ENCODE assay signal across 17 cellular contexts in genomic region chr4:8601086-8601485, GRCh38. TPM values are rescaled to one million over a fixed set of nuclear protein-coding genes. Genes with fewer than 3 reads are reported as not detected.
DNase-seq lines count a peak whose midpoint lies in the region; ATAC-seq and TF ChIP-seq lines count a peak whose summit lies in the region.
"Had no signal": no experiment of that assay in that cellular context is flagged by ENCODE, and none has a peak within 500 bp of the region (broad histone marks: within the 10 kb centered on the region; RNA-seq: fewer than 3 reads in every experiment).

No MANE protein-coding gene starts in this region.

- peaks cover 0 to 29% (median 3%) of the 10 kb centered on the region in 11 experiments; a peak in 10 of 22 replicates for H3K27me3 ChIP-seq in BLaER1 treated with 17β-estradiol and CSF1 and Interleukin-3, amounts not matched to agents 10 nM and 100 nM
- H3K27me3 ChIP-seq in IMR-90 (ENCODE audit: control insufficient read depth, insufficient read depth, low read length) (no peaks in the 10 kb centered on the region; the same call in 1 of the 2 replicates), lower lobe of right lung (ENCODE audit: low read depth) (no peaks in the 10 kb centered on the region)

- H3K9me3 ChIP-seq in BLaER1 treated with 17β-estradiol and CSF1 and Interleukin-3, amounts not matched to agents 10 nM and 100 nM (replicated peaks in 1 of 11): no peaks in the 10 kb centered on the region
- H3K9me3 ChIP-seq in IMR-90 (ENCODE audit: control insufficient read depth, insufficient read depth, low read length) (no peaks in the 10 kb centered on the region), lower lobe of right lung (no peaks in the 10 kb centered on the region)
- H3K9me3 ChIP-seq: HAP-1 had no signal

- TF ChIP-seq RAD21 in IMR-90 (IDR thresholded peaks at IDR 0.05; ENCODE audit: low read length): no peak

- no peak overlapping the region for H2BK5ac ChIP-seq in IMR-90 (ENCODE audit: low read depth, low read length, poor library complexity, severe bottlenecking)

- peak overlapping the region; percentile 44 for H2AFZ ChIP-seq in IMR-90 (replicated peaks; ENCODE audit: low read length, poor library complexity)
- H2AFZ ChIP-seq: GM23338 had no signal

- no peak for TF ChIP-seq POLR2A in IMR-90 (IDR thresholded peaks at IDR 0.05; ENCODE audit: low read depth, low read length)

- H2BK120ac ChIP-seq in IMR-90 (ENCODE audit: low read depth, low read length): no peak overlapping the region

- no peak overlapping the region for H3K56ac ChIP-seq in IMR-90 (ENCODE audit: extremely low read depth, insufficient read depth, low read length)

- no peak overlapping the region for H3K14ac ChIP-seq in IMR-90 (replicated peaks; ENCODE audit: low read depth, low read length)

- H3K18ac ChIP-seq in IMR-90 (ENCODE audit: low read depth, low read length): no peak overlapping the region

- no TSS peak for BruUV-seq in IMR-90 (replicated peaks; lab: Mats Ljungman, UMichigan)

- no peak overlapping the region for H3K27ac ChIP-seq in BLaER1 treated with 17β-estradiol and CSF1 and Interleukin-3, amounts not matched to agents 10 nM and 100 nM
- no peak overlapping the region for H3K27ac ChIP-seq in IMR-90 (ENCODE audit: insufficient read depth, low read length)
- H3K27ac ChIP-seq in lower lobe of right lung: no peak overlapping the region

- ATAC-seq in IMR-90 (ENCODE audit: low read depth) (no peak), left lobe of liver (peak; percentile 11), lower lobe of right lung (no peak), GM19467 (IDR thresholded peaks at IDR 0.05; ENCODE audit: unreplicated experiment) (no peak), HG03159 (IDR thresholded peaks at IDR 0.05; ENCODE audit: unreplicated experiment) (no peak)
- ATAC-seq: GM12878, GM23338 had no signal

- no peak overlapping the region for H3K4me3 ChIP-seq in BLaER1 treated with 17β-estradiol and CSF1 and Interleukin-3, amounts not matched to agents 10 nM and 100 nM
- H3K4me3 ChIP-seq in IMR-90 (ENCODE audit: insufficient read depth, low read depth, low read length): no peak overlapping the region
- no peak overlapping the region for H3K4me3 ChIP-seq in lower lobe of right lung
- H3K4me3 ChIP-seq: GM12878, GM23338, HAP-1 had no signal

- dilution Hi-C loops in IMR-90 (cut with HindIII; ENCODE audit: low sequenced_read_pairs, unreplicated experiment): no loop called here

- no peak overlapping the region for H3K9ac ChIP-seq in BLaER1 treated with 17β-estradiol and CSF1 and Interleukin-3, amounts not matched to agents 10 nM and 100 nM
- H3K9ac ChIP-seq in IMR-90 (ENCODE audit: low read depth, low read length): no peak overlapping the region

- DNase-seq in IMR-90: no peak
- DNase-seq in left lobe of liver (ENCODE audit: low spot score): no peak
- DNase-seq in lower lobe of right lung: no peak
- DNase-seq: CD4-positive, alpha-beta T cell; CD8-positive, alpha-beta memory T cell; DMS 273 treated with DMSO at 0.1 percent for 48 hours; DMS79; EL; GDM1 had no signal

- TF ChIP-seq CTCF in IMR-90 (conservative IDR thresholded peaks at IDR 0.05; ENCODE audit: low read depth, low read length) (no peak), lower lobe of right lung (IDR thresholded peaks at IDR 0.05) (no peak)

- no peak overlapping the region for H2AK9ac ChIP-seq in IMR-90 (replicated peaks; ENCODE audit: low read depth, low read length, poor library complexity)

- no peak overlapping the region for H4K5ac ChIP-seq in IMR-90 (ENCODE audit: low read depth, low read length)

- no peaks in the 10 kb centered on the region for H3K36me3 ChIP-seq in BLaER1 treated with 17β-estradiol and CSF1 and Interleukin-3, amounts not matched to agents 10 nM and 100 nM
- peaks cover 52% of the 10 kb centered on the region; the same call in 1 of the 2 replicates for H3K36me3 ChIP-seq in IMR-90 (ENCODE audit: control insufficient read depth, insufficient read depth, low read length)
- no peaks in the 10 kb centered on the region for H3K36me3 ChIP-seq in lower lobe of right lung
- H3K36me3 ChIP-seq: HAP-1 had no signal

- 93% methylated on average over 7 of the region's 23 CpGs; no CpG with 5 or more reads in 1 of the 2 experiments for WGBS in IMR-90 (ENCODE audit: extremely low coverage in 2 of 2, insufficient read length in 1 of 2), 2 experiments

- no peaks in the 10 kb centered on the region for H3K79me1 ChIP-seq in IMR-90 (ENCODE audit: low read depth in 1 of 2, low read length in 2 of 2)

- peaks cover 0 to 14% (median 0%) of the 10 kb centered on the region in 11 experiments; a peak in 4 of 22 replicates for H4K20me1 ChIP-seq in BLaER1 treated with 17β-estradiol and CSF1 and Interleukin-3, amounts not matched to agents 10 nM and 100 nM
- H4K20me1 ChIP-seq in IMR-90 (ENCODE audit: insufficient read depth, low read length): no peaks in the 10 kb centered on the region

- H4K91ac ChIP-seq in IMR-90 (ENCODE audit: insufficient read depth, low read depth, low read length): no peak overlapping the region

- H3K4ac ChIP-seq in IMR-90 (ENCODE audit: low read depth, low read length): no peak overlapping the region

- no peaks in the 10 kb centered on the region for H3K9me1 ChIP-seq in IMR-90 (ENCODE audit: insufficient read depth, low read length)

- H2BK15ac ChIP-seq in IMR-90 (ENCODE audit: low read depth, low read length): no peak overlapping the region

- intact Hi-C loops in IMR-90 (cut with micrococcal nuclease) (no loop called here), lower lobe of right lung (cut with DNase I) (no loop called here)

- peak overlapping the region in 9 of 11 experiments; percentile 74 to 94 (median 86); a peak in 18 of 22 replicates for H3K4me2 ChIP-seq in BLaER1 treated with 17β-estradiol and CSF1 and Interleukin-3, amounts not matched to agents 10 nM and 100 nM
- no peak overlapping the region for H3K4me2 ChIP-seq in IMR-90 (ENCODE audit: low read depth, low read length)
- H3K4me2 ChIP-seq: GM23338 had no signal

- POLR2A ChIA-PET in IMR-90 (lab: Charles Lee; ENCODE audit: unreplicated experiment): no interaction called here

- no peak overlapping the region for H3K23ac ChIP-seq in IMR-90 (ENCODE audit: low read depth, low read length)

- peaks cover 43 to 85% (median 71%) of the 10 kb centered on the region in 10 experiments for H3K4me1 ChIP-seq in BLaER1 treated with 17β-estradiol and CSF1 and Interleukin-3, amounts not matched to agents 10 nM and 100 nM
- H3K4me1 ChIP-seq in IMR-90 (ENCODE audit: control insufficient read depth, insufficient read depth, low read length) (peaks cover 3% of the 10 kb centered on the region; the same call in 1 of the 2 replicates), lower lobe of right lung (no peaks in the 10 kb centered on the region)
- H3K4me1 ChIP-seq: HAP-1 had no signal

- CTCF ChIA-PET in IMR-90 (lab: Yijun Ruan, JAX): no interaction called here

- no peak overlapping the region for H2AK5ac ChIP-seq in IMR-90 (ENCODE audit: low read depth, low read length)

- no peak overlapping the region for H4K8ac ChIP-seq in IMR-90 (ENCODE audit: low read depth in 2 of 2, low read length in 2 of 2)

- H2BK20ac ChIP-seq in IMR-90 (ENCODE audit: low read depth, low read length): no peak overlapping the region

- in situ Hi-C loops in IMR-90 (cut with MboI; ENCODE audit: low sequenced_read_pairs): loop anchor here (25.0 kb wide), 1 partner anchor 389 kb away; no protein-coding TSS in a partner anchor

TF ChIP-seq in IMR-90, 13 proteins besides CTCF, POLR2A, EP300 and RAD21:
- TF ChIP-seq BHLHE40 (IDR thresholded peaks at IDR 0.05; ENCODE audit: low read depth, low read length): no peak
- no peak for TF ChIP-seq SMC3 (IDR thresholded peaks at IDR 0.05; ENCODE audit: low read depth, low read length)
- TF ChIP-seq CEBPB (IDR thresholded peaks at IDR 0.05; ENCODE audit: low read depth, low read length): no peak
- no peak for TF ChIP-seq MXI1 (IDR thresholded peaks at IDR 0.05; ENCODE audit: borderline replicate concordance, low read depth, low read length)
- TF ChIP-seq FOS (IDR thresholded peaks at IDR 0.05; ENCODE audit: low read depth, low read length): no peak
- no peak for TF ChIP-seq CHD1 (IDR thresholded peaks at IDR 0.05; ENCODE audit: low read depth, low read length)
- TF ChIP-seq RCOR1 (IDR thresholded peaks at IDR 0.05; ENCODE audit: insufficient replicate concordance, low read length): no peak
- TF ChIP-seq MAZ (IDR thresholded peaks at IDR 0.05; ENCODE audit: borderline replicate concordance, low read depth, low read length): no peak
- no peak for TF ChIP-seq RFX5 (IDR thresholded peaks at IDR 0.05; ENCODE audit: low read depth, low read length)
- TF ChIP-seq MAFK (IDR thresholded peaks at IDR 0.05; ENCODE audit: low read depth, low read length): no peak
- TF ChIP-seq NFE2L2 (IDR thresholded peaks at IDR 0.05; ENCODE audit: low read depth, low read length): no peak
- TF ChIP-seq, protein P1, sequence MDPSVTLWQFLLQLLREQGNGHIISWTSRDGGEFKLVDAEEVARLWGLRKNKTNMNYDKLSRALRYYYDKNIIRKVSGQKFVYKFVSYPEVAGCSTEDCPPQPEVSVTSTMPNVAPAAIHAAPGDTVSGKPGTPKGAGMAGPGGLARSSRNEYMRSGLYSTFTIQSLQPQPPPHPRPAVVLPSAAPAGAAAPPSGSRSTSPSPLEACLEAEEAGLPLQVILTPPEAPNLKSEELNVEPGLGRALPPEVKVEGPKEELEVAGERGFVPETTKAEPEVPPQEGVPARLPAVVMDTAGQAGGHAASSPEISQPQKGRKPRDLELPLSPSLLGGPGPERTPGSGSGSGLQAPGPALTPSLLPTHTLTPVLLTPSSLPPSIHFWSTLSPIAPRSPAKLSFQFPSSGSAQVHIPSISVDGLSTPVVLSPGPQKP (IDR thresholded peaks at IDR 0.05; ENCODE audit: borderline replicate concordance, low read depth, low read length): no peak
- TF ChIP-seq, protein P2, sequence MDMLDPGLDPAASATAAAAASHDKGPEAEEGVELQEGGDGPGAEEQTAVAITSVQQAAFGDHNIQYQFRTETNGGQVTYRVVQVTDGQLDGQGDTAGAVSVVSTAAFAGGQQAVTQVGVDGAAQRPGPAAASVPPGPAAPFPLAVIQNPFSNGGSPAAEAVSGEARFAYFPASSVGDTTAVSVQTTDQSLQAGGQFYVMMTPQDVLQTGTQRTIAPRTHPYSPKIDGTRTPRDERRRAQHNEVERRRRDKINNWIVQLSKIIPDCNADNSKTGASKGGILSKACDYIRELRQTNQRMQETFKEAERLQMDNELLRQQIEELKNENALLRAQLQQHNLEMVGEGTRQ (IDR thresholded peaks at IDR 0.05; ENCODE audit: low read depth, low read length): no peak
TF ChIP-seq in IMR-90: peak in this region for 0.

RNA-seq across cellular contexts. Expression of gene CPZ, which starts 8.5 kb away (rescaled TPM):
- total RNA-seq in IMR-90 (2012; rRNA removed) (0.56 and 0.90 TPM in 2 replicates), left lobe of liver (0.45 TPM), lower lobe of right lung (6.0 TPM)
- polyA plus RNA-seq in IMR-90 (2012; rRNA removed): 8.2 and 10.3 TPM in 2 replicates
- 4.7 and 16.0 TPM in 2 replicates for polyA plus RNA-seq in IMR-90 (2012; cell fraction: cytosol; rRNA removed)
- polyA plus RNA-seq in IMR-90 (2012; cell fraction: nucleus; rRNA removed; ENCODE audit: low replicate concordance): 34.2 and 49.3 TPM in 2 replicates
- total RNA-seq: CD4-positive, alpha-beta T cell; CD8-positive, alpha-beta memory T cell; GM12878 had no signal
- polyA plus RNA-seq: CD14-positive monocyte; CD8-positive, alpha-beta memory T cell; GM12878 had no signal

RNA-seq across cellular contexts. Expression of gene GPR78, which starts 20.9 kb away (rescaled TPM):
- total RNA-seq in IMR-90 (2012; rRNA removed) (under 0.01 TPM in 2 replicates), left lobe of liver (not detected), lower lobe of right lung (0.21 TPM)
- polyA plus RNA-seq in IMR-90 (2012; rRNA removed): 0.07 and 0.10 TPM in 2 replicates
- polyA plus RNA-seq in IMR-90 (2012; cell fraction: cytosol; rRNA removed): 0.03 and 0.05 TPM in 2 replicates
- polyA plus RNA-seq in IMR-90 (2012; cell fraction: nucleus; rRNA removed; ENCODE audit: low replicate concordance): 1.3 and 1.7 TPM in 2 replicates
- total RNA-seq: A673; CD4-positive, alpha-beta T cell; CD8-positive, alpha-beta memory T cell; GM12878 had no signal
- polyA plus RNA-seq: CD14-positive monocyte; CD8-positive, alpha-beta memory T cell had no signal
